19 cellular contexts compared by ENCODE assay signal in the genomic region with DNA sequence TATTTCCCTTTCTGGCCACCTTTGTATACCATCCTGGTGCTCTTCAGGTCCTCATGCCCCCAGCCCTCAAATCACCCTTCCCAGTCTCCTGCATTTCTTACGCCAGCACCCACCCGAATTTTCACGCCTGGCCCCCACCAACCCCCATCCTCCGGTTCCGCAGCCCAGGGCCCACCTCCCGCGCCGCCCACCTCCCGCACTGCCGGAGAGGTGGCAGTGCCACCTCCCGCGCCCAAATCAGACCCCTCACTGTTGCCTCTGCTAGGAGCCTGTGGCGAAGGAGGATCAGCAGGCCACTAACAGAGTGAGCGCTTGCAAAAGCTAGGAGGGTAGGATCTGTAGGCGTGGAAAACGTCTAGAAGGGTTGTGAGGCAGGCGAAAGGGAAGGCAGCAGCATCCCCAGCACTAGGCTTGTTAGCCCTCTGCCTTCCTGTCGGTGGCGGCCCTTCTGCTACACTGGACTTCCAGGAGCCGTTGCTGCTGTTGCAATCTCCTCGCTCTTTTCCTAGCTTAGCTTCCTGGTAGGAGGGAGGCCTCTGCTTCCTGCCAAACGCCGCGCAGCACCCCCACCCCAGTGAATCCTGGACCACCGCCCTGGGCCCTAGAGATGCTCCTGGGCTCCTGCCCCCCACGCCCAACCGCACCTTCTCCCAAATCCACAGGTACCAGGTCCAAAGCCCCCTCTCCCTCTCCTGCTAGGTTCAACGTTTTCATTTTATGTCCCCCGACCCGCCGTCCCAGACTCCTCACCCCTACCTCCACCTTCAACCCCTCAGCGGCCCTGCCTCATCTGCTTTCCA.
"Had no signal": no experiment of that assay in that cellular context is flagged by ENCODE, and none has a peak within 500 bp of the region (broad histone marks: within the 10 kb centered on the region; RNA-seq: fewer than 3 reads in every experiment).

No MANE protein-coding gene starts in this region.

- DNase-seq: effector memory CD4-positive, alpha-beta T cell; esophagus squamous epithelium; foreskin keratinocyte; mammary epithelial cell; naive thymus-derived CD4-positive, alpha-beta T cell; nucleus accumbens; pancreas; psoas muscle; retina; right lobe of liver; spleen; stimulated activated CD4-positive, alpha-beta T cell treated with anti-CD3 and anti-CD28 coated beads, Interleukin-15, amount 100 ng/mL, for 24 hours; stimulated activated CD4-positive, alpha-beta T cell treated with anti-CD3 and anti-CD28 coated beads, Interleukin-1b, Interleukin-23, amount 100 ng/mL, for 48 hours; stimulated activated CD4-positive, alpha-beta T cell treated with anti-CD3 and anti-CD28 coated beads, Interleukin-4, amount 100 ng/mL, for 24 hours; transverse colon had no signal

- H3K27me3 Mint-ChIP-seq: central memory CD8-positive, alpha-beta T cell; naive thymus-derived CD4-positive, alpha-beta T cell; stimulated activated memory B cell treated with anti-CD40 and anti-IgM and Interleukin-4, amounts not matched to agents 10 μg/mL and 1 μg/mL and 100 μg/mL, for 72 hours had no signal

- H3K4me1 ChIP-seq: esophagus squamous epithelium, foreskin keratinocyte, pancreas, psoas muscle, right lobe of liver, spleen, transverse colon had no signal

- ATAC-seq: foreskin keratinocyte; left lobe of liver; naive thymus-derived CD4-positive, alpha-beta T cell; pancreas; psoas muscle; right lobe of liver; stimulated activated memory B cell treated with anti-CD40 and anti-IgM and Interleukin-4, amounts not matched to agents 10 μg/mL and 1 μg/mL and 100 μg/mL, for 72 hours had no signal

- H3K9me3 ChIP-seq: esophagus squamous epithelium, pancreas, psoas muscle, right lobe of liver, spleen, transverse colon had no signal

- H3K27me3 ChIP-seq: esophagus squamous epithelium, foreskin keratinocyte, right lobe of liver, spleen, transverse colon had no signal

- H3K4me3 ChIP-seq: esophagus squamous epithelium, pancreas, psoas muscle, right lobe of liver, spleen, transverse colon had no signal

- H3K36me3 Mint-ChIP-seq: naive thymus-derived CD4-positive, alpha-beta T cell; stimulated activated memory B cell treated with anti-CD40 and anti-IgM and Interleukin-4, amounts not matched to agents 10 μg/mL and 1 μg/mL and 100 μg/mL, for 72 hours had no signal

- H3K27ac ChIP-seq: esophagus squamous epithelium, foreskin keratinocyte, pancreas, psoas muscle, right lobe of liver, spleen, transverse colon had no signal

- H3K4me3 Mint-ChIP-seq: central memory CD8-positive, alpha-beta T cell; naive thymus-derived CD4-positive, alpha-beta T cell; stimulated activated memory B cell treated with anti-CD40 and anti-IgM and Interleukin-4, amounts not matched to agents 10 μg/mL and 1 μg/mL and 100 μg/mL, for 72 hours; stimulated activated naive CD8-positive, alpha-beta T cell treated with anti-CD3 and anti-CD28 coated beads, Interleukin-15, Interleukin-2, amounts not matched to agents 100 ng/mL and 50 ng/mL, for 24 hours had no signal

- H3K9me3 Mint-ChIP-seq: central memory CD8-positive, alpha-beta T cell; stimulated activated memory B cell treated with anti-CD40 and anti-IgM and Interleukin-4, amounts not matched to agents 10 μg/mL and 1 μg/mL and 100 μg/mL, for 72 hours had no signal

- H3K36me3 ChIP-seq: esophagus squamous epithelium, pancreas, right lobe of liver, spleen, transverse colon had no signal

- H3K27ac Mint-ChIP-seq: naive thymus-derived CD4-positive, alpha-beta T cell; stimulated activated memory B cell treated with anti-CD40 and anti-IgM and Interleukin-4, amounts not matched to agents 10 μg/mL and 1 μg/mL and 100 μg/mL, for 72 hours; stimulated activated naive CD8-positive, alpha-beta T cell treated with anti-CD3 and anti-CD28 coated beads, Interleukin-15, Interleukin-2, amounts not matched to agents 100 ng/mL and 50 ng/mL, for 24 hours had no signal

- H3K4me1 Mint-ChIP-seq: central memory CD8-positive, alpha-beta T cell; naive thymus-derived CD4-positive, alpha-beta T cell; stimulated activated memory B cell treated with anti-CD40 and anti-IgM and Interleukin-4, amounts not matched to agents 10 μg/mL and 1 μg/mL and 100 μg/mL, for 72 hours had no signal
